In genomic region chr4:81351653-81352455, GRCh38 we compare ENCODE assay signal across 8 cellular contexts.
A peak's percentile ranks its signal among the peaks of the same experiment; 100 is the strongest.
DNase-seq lines count a peak whose midpoint lies in the region; ATAC-seq, FAIRE-seq and TF ChIP-seq lines count a peak whose summit lies in the region.

No MANE protein-coding gene starts in this region.

- H3K9me3 Mint-ChIP-seq in nephron progenitor cell, result no peaks in the 10 kb centered on the region

- peak; percentile 76 for ATAC-seq in GM19467 (IDR thresholded peaks at IDR 0.05; ENCODE audit: unreplicated experiment)
- peak; percentile 89 for ATAC-seq in HG03571 (IDR thresholded peaks at IDR 0.05; ENCODE audit: unreplicated experiment)
- peak; percentile 58 for ATAC-seq in esophagus mucosa
- no peak for ATAC-seq in stimulated activated naive CD8-positive, alpha-beta T cell treated with anti-CD3 and anti-CD28 coated beads, Interleukin-15, Interleukin-2, amounts not matched to agents 100 U/mL and 50 U/mL, for 24 hours

- peaks cover 46% of the 10 kb centered on the region for H3K4me1 Mint-ChIP-seq in nephron progenitor cell

- peak; percentile 99 for TF ChIP-seq CTCF in D721Med (IDR thresholded peaks at IDR 0.05; ENCODE audit: insufficient read depth, missing control alignments)
- peak; percentile 90 for TF ChIP-seq CTCF in nephron progenitor cell (IDR thresholded peaks at IDR 0.05)

- FAIRE-seq in D721Med (lab: Jason Lieb, UNC), result peak; percentile 89

- H3K4me3 Mint-ChIP-seq in nephron progenitor cell, result peak overlapping the region; percentile 41

- no peak for DNase-seq in D721Med (ENCODE audit: insufficient read length, low spot score)
- peak; percentile 18 for DNase-seq in NOMO-1 treated with DMSO at 0.1 percent for 48 hours (lab: John Stamatoyannopoulos, UW; ENCODE audit: unreplicated experiment)
- DNase-seq in activated CD8-positive, alpha-beta memory T cell treated with anti-CD3 and anti-CD28 coated beads, Interleukin-2, amount 50 U/mL, for 48 hours, result peak; percentile 80
- peak; percentile 80 for DNase-seq in nephron progenitor cell
- peak; percentile 73 for DNase-seq in stimulated activated naive CD8-positive, alpha-beta T cell treated with anti-CD3 and anti-CD28 coated beads, Interleukin-15, Interleukin-2, amounts not matched to agents 100 U/mL and 50 U/mL, for 24 hours

- peak overlapping the region; percentile 78 for H3K27ac Mint-ChIP-seq in nephron progenitor cell

- H3K36me3 Mint-ChIP-seq in nephron progenitor cell (ENCODE audit: low read depth), result no peaks in the 10 kb centered on the region

- H3K27me3 Mint-ChIP-seq in nephron progenitor cell (ENCODE audit: low read depth, poor library complexity), result no peaks in the 10 kb centered on the region
